Comparison of ENCODE assay signal across 14 cellular contexts in genomic region chr15:85758655-85758978, GRCh38. TPM values are rescaled to one million over a fixed set of nuclear protein-coding genes. Genes with fewer than 3 reads are reported as not detected.
A peak's percentile ranks its signal among the peaks of the same experiment; 100 is the strongest.
DNase-seq lines count a peak whose midpoint lies in the region; ATAC-seq and TF ChIP-seq lines count a peak whose summit lies in the region.
"Had no signal": no experiment of that assay in that cellular context is flagged by ENCODE, and none has a peak within 500 bp of the region (broad histone marks: within the 10 kb centered on the region; RNA-seq: fewer than 3 reads in every experiment).

No MANE protein-coding gene starts in this region.

- no peak for TF ChIP-seq CTCF in chondrocyte (IDR thresholded peaks at IDR 0.05)

- H3K27ac Mint-ChIP-seq in activated naive CD4-positive, alpha-beta T cell treated with anti-CD3 and anti-CD28 coated beads, Interleukin-2, amount 10 ng/mL, durations not matched to agents 7 days and 5 days: peak overlapping the region; percentile 49
- H3K27ac Mint-ChIP-seq in chondrocyte (ENCODE audit: unreplicated experiment): no peak overlapping the region
- H3K27ac Mint-ChIP-seq: CD8-positive, alpha-beta T cell had no signal

- peaks cover 4% of the 10 kb centered on the region for H3K36me3 Mint-ChIP-seq in activated naive CD4-positive, alpha-beta T cell treated with anti-CD3 and anti-CD28 coated beads, Interleukin-2, amount 10 ng/mL, durations not matched to agents 7 days and 5 days
- H3K36me3 Mint-ChIP-seq in chondrocyte (ENCODE audit: low read depth): no peaks in the 10 kb centered on the region
- H3K36me3 Mint-ChIP-seq: CD14-positive monocyte had no signal

- no peaks in the 10 kb centered on the region for H3K4me1 Mint-ChIP-seq in activated naive CD4-positive, alpha-beta T cell treated with anti-CD3 and anti-CD28 coated beads, Interleukin-2, amount 10 ng/mL, durations not matched to agents 7 days and 5 days
- H3K4me1 Mint-ChIP-seq in chondrocyte (ENCODE audit: low read depth): no peaks in the 10 kb centered on the region

- H3K4me3 Mint-ChIP-seq in activated naive CD4-positive, alpha-beta T cell treated with anti-CD3 and anti-CD28 coated beads, Interleukin-2, amount 10 ng/mL, durations not matched to agents 7 days and 5 days: no peak overlapping the region
- no peak overlapping the region for H3K4me3 Mint-ChIP-seq in chondrocyte (ENCODE audit: unreplicated experiment)
- H3K4me3 Mint-ChIP-seq: CD14-positive monocyte; CD8-positive, alpha-beta T cell had no signal

- no peak for DNase-seq in activated naive CD4-positive, alpha-beta T cell treated with anti-CD3 and anti-CD28 coated beads, Interleukin-2, amount 10 ng/mL, durations not matched to agents 7 days and 5 days
- DNase-seq in activated naive CD4-positive, alpha-beta T cell treated with Interleukin-2 at 50 U/mL for 16 hours: no peak
- peak; percentile 89 for DNase-seq in chondrocyte (ENCODE audit: low spot score)
- peak; percentile 58 for DNase-seq in posterior vena cava (ENCODE audit: low spot score)
- DNase-seq in NCI-H1105 (lab: John Stamatoyannopoulos, UW): no peak
- DNase-seq in NCI-H82 treated with DMSO at 0.1 percent for 48 hours (lab: John Stamatoyannopoulos, UW; ENCODE audit: unreplicated experiment): no peak
- DNase-seq: CD8-positive, alpha-beta T cell; COR-L47; DMS153; DMS79 treated with DMSO at 0.1 percent for 48 hours; EL had no signal

- no peaks in the 10 kb centered on the region for H3K9me3 Mint-ChIP-seq in activated naive CD4-positive, alpha-beta T cell treated with anti-CD3 and anti-CD28 coated beads, Interleukin-2, amount 10 ng/mL, durations not matched to agents 7 days and 5 days
- H3K9me3 Mint-ChIP-seq in chondrocyte (ENCODE audit: low read depth): no peaks in the 10 kb centered on the region
- H3K9me3 Mint-ChIP-seq: CD8-positive, alpha-beta T cell had no signal

- CTCF ChIA-PET in activated naive CD4-positive, alpha-beta T cell treated with anti-CD3 and anti-CD28 coated beads, Interleukin-2, amount 10 ng/mL, durations not matched to agents 7 days and 5 days (lab: Charles Lee): interaction anchor here (1.3 kb wide), 1 partner anchor 29 kb away, joined by 3 read pairs; no protein-coding TSS in a partner anchor

- no peaks in the 10 kb centered on the region for H3K27me3 Mint-ChIP-seq in activated naive CD4-positive, alpha-beta T cell treated with anti-CD3 and anti-CD28 coated beads, Interleukin-2, amount 10 ng/mL, durations not matched to agents 7 days and 5 days
- no peaks in the 10 kb centered on the region for H3K27me3 Mint-ChIP-seq in chondrocyte (ENCODE audit: low read depth)

- no peak for ATAC-seq in HG02571 (IDR thresholded peaks at IDR 0.05; ENCODE audit: unreplicated experiment)
- ATAC-seq: CD8-positive, alpha-beta T cell; HCT116 had no signal

- intact Hi-C loops in posterior vena cava (cut with DNase I): no loop called here

RNA-seq across cellular contexts. Expression of gene KLHL25, which starts 36.1 kb away (rescaled TPM):
- total RNA-seq in chondrocyte (3.4 to 3.8 TPM (median 3.4 TPM) in 3 replicates), posterior vena cava (10 to 100 TPM; 10.0 to 10.3 TPM)

Comparison
In these comparisons a context has a peak if more than half of its experiments do, and no peak if none do; other contexts are left out.
1. DNase-seq: peak in chondrocyte (single experiment) and posterior vena cava (single experiment); none in activated naive CD4-positive, alpha-beta T cell treated with anti-CD3 and anti-CD28 coated beads, Interleukin-2, amount 10 ng/mL, durations not matched to agents 7 days and 5 days (single experiment), activated naive CD4-positive, alpha-beta T cell treated with Interleukin-2 at 50 U/mL for 16 hours (single experiment), NCI-H1105 (single experiment) and NCI-H82 treated with DMSO at 0.1 percent for 48 hours (single experiment).